ENCODE assay signal across 37 cellular contexts in genomic region chr2:126100956-126101355, GRCh38.
"Had no signal": no experiment of that assay in that cellular context is flagged by ENCODE, and none has a peak within 500 bp of the region (broad histone marks: within the 10 kb centered on the region; RNA-seq: fewer than 3 reads in every experiment).

No MANE protein-coding gene starts in this region.

- H3K27me3 ChIP-seq: MG63 had no signal

- DNase-seq: Karpas-422, Kasumi-1, KBM-7, KG1, MG63, MM.1S, NCI-H1048, NCI-H1092, NCI-H1092 treated with DMSO at 0.1 percent for 48 hours, NCI-H1417, NCI-H1417 treated with DMSO at 0.1 percent for 48 hours, NCI-H1436, NCI-H1436 treated with DMSO at 0.1 percent for 48 hours, NCI-H146, NCI-H1694, NCI-H1694 treated with DMSO at 0.1 percent for 48 hours, NCI-H187, NCI-H187 treated with DMSO at 0.1 percent for 48 hours, NCI-H1930, NCI-H2029, NCI-H2029 treated with DMSO at 0.1 percent for 48 hours, NCI-H2081, NCI-H2081 treated with DMSO at 0.1 percent for 48 hours, NCI-H2107, NCI-H2171, NCI-H2171 treated with DMSO at 0.1 percent for 48 hours, NCI-H2227 treated with DMSO at 0.1 percent for 48 hours, NCI-H226, NCI-H345, NCI-H446, NCI-H446 treated with DMSO at 0.1 percent for 48 hours, NCI-H510A, NCI-H510A treated with DMSO at 0.1 percent for 48 hours, NCI-H524, NCI-H524 treated with DMSO at 0.1 percent for 48 hours, NCI-H526 had no signal

- H3K36me3 ChIP-seq: MG63 had no signal

- H3K4me3 ChIP-seq: MG63 had no signal

- H3K27ac ChIP-seq: KMS-11 had no signal

- H3K4me2 ChIP-seq: KMS-11 had no signal

- H3K9ac ChIP-seq: KMS-11 had no signal

- H3K9me3 ChIP-seq: MG63 had no signal
